In the genomic region with DNA sequence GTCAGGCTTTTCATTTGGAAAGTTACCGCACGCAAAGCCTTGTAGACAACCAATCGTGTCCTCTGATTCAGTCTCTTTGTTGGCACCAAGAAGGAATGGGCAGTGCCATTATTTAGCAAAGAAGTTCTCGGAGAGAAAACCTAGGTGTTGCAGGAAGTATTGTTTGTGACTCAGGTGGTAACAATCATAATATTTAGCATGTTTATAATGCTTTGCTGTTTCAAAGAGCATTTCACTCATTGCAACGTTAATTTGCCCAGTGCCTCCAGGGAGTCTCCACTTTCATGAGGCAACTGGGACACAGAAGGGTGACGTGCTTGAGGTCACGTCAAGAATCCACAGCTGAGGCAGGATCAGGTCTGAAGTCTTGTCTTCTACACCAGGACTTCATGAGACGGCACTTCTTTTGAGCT, we compare ENCODE assay signal across 25 cellular contexts. TPM values are rescaled to one million over a fixed set of nuclear protein-coding genes. Genes with fewer than 3 reads are reported as not detected.
DNase-seq lines count a peak whose midpoint lies in the region; ATAC-seq and TF ChIP-seq lines count a peak whose summit lies in the region.
"Had no signal": no experiment of that assay in that cellular context is flagged by ENCODE, and none has a peak within 500 bp of the region (broad histone marks: within the 10 kb centered on the region; RNA-seq: fewer than 3 reads in every experiment).

No MANE protein-coding gene starts in this region.

- no peak overlapping the region for H2AK5ac ChIP-seq in trophoblast cell (ENCODE audit: low read length)

- TF ChIP-seq CTCF in RWPE2 (IDR thresholded peaks at IDR 0.05; ENCODE audit: poor library complexity, severe bottlenecking): no peak
- TF ChIP-seq CTCF in esophagus muscularis mucosa (IDR thresholded peaks at IDR 0.05): no peak
- TF ChIP-seq CTCF in GM13976 (IDR thresholded peaks at IDR 0.05; ENCODE audit: borderline replicate concordance, control extremely low read depth, extremely low read depth, insufficient read depth, missing control alignments): no peak

- H3K4me1 ChIP-seq in RWPE2 (ENCODE audit: insufficient read depth, poor library complexity, severe bottlenecking): peaks cover 72% of the 10 kb centered on the region
- peaks cover 0 to 4% (median 2%) of the 10 kb centered on the region in 4 donors for H3K4me1 ChIP-seq in esophagus muscularis mucosa
- no peaks in the 10 kb centered on the region for H3K4me1 ChIP-seq in trophoblast cell (ENCODE audit: control insufficient read depth in 1 of 2, insufficient read depth in 2 of 2, low read length in 2 of 2)
- H3K4me1 ChIP-seq: adrenal gland, prostate gland, SJCRH30 had no signal

- H3K9me3 ChIP-seq in RWPE2 (ENCODE audit: severe bottlenecking) (no peaks in the 10 kb centered on the region), esophagus muscularis mucosa (no peaks in the 10 kb centered on the region), trophoblast cell (ENCODE audit: insufficient read depth, low read depth, low read length) (peaks cover 3% of the 10 kb centered on the region)
- H3K9me3 ChIP-seq: adrenal gland, left ventricle myocardium inferior, prostate gland, SJCRH30 had no signal

- H2AFZ ChIP-seq in trophoblast cell (ENCODE audit: insufficient read depth, low read length, poor library complexity): no peak overlapping the region
- H2AFZ ChIP-seq: GM23338 had no signal

- no peak overlapping the region for H3K4ac ChIP-seq in trophoblast cell (ENCODE audit: low read depth, low read length)

- in situ Hi-C loops in GM13976 (cut with MboI; ENCODE audit: low sequenced_read_pairs, unreplicated experiment): no loop called here

- no peak overlapping the region for H4K12ac ChIP-seq in trophoblast cell (ENCODE audit: low read depth, low read length)

- H3K4me2 ChIP-seq in trophoblast cell (ENCODE audit: low read length): no peak overlapping the region
- H3K4me2 ChIP-seq: GM23338 had no signal

- H3K18ac ChIP-seq in trophoblast cell (ENCODE audit: low read length): no peak overlapping the region

- no peaks in the 10 kb centered on the region for H3K79me2 ChIP-seq in trophoblast cell (ENCODE audit: control insufficient read depth, insufficient read depth, low read length, poor library complexity)

- H3K79me1 ChIP-seq in trophoblast cell (ENCODE audit: low read length): no peaks in the 10 kb centered on the region

- H4K91ac ChIP-seq in trophoblast cell (ENCODE audit: low read depth, low read length): no peak overlapping the region

- no peak overlapping the region for H3K4me3 ChIP-seq in RWPE2 (ENCODE audit: severe bottlenecking)
- no peak overlapping the region for H3K4me3 ChIP-seq in esophagus muscularis mucosa
- no peak overlapping the region for H3K4me3 ChIP-seq in trophoblast cell (ENCODE audit: low read depth, low read length)
- H3K4me3 ChIP-seq: adrenal gland, GM23338, left ventricle myocardium inferior, prostate gland, SJCRH30 had no signal

- H3K36me3 ChIP-seq in RWPE2 (ENCODE audit: low read depth) (peaks cover 25% of the 10 kb centered on the region), esophagus muscularis mucosa (peaks cover 8 to 67% (median 13%) of the 10 kb centered on the region in 4 donors), trophoblast cell (ENCODE audit: control insufficient read depth in 1 of 2, insufficient read depth in 2 of 2, low read length in 2 of 2) (peaks cover 0 to 2% of the 10 kb centered on the region in 2 experiments)
- H3K36me3 ChIP-seq: prostate gland, SJCRH30 had no signal

- no peak for TF ChIP-seq EP300 in esophagus muscularis mucosa (IDR thresholded peaks at IDR 0.05)

- no peak overlapping the region for H3K14ac ChIP-seq in trophoblast cell (ENCODE audit: low read length)

- H2BK120ac ChIP-seq in trophoblast cell (ENCODE audit: insufficient read depth, low read length, poor library complexity): no peak overlapping the region

- H3K27ac ChIP-seq in RWPE2 (ENCODE audit: poor library complexity, severe bottlenecking) (peak overlapping the region; percentile 99), esophagus muscularis mucosa (replicated peaks in 1 of 4) (no peak overlapping the region), trophoblast cell (ENCODE audit: low read depth, low read length) (no peak overlapping the region)
- H3K27ac ChIP-seq: adrenal gland, left ventricle myocardium inferior, prostate gland, SJCRH30 had no signal

- H3K27me3 ChIP-seq in RWPE2 (ENCODE audit: insufficient read depth, poor library complexity, severe bottlenecking): no peaks in the 10 kb centered on the region
- H3K27me3 ChIP-seq in esophagus muscularis mucosa: no peaks in the 10 kb centered on the region
- H3K27me3 ChIP-seq in trophoblast cell (ENCODE audit: insufficient read depth, low read length): no peaks in the 10 kb centered on the region
- H3K27me3 ChIP-seq: adrenal gland had no signal

- no peak overlapping the region for H4K8ac ChIP-seq in trophoblast cell (ENCODE audit: low read depth, low read length)

- ATAC-seq in RWPE2 (ENCODE audit: low read depth) (peak; percentile 77), GM18505 (IDR thresholded peaks at IDR 0.05; ENCODE audit: unreplicated experiment) (no peak)
- ATAC-seq: activated CD8-positive, alpha-beta memory T cell treated with anti-CD3 and anti-CD28 coated beads, Interleukin-2, amount 10 ng/mL, durations not matched to agents 7 days and 5 days; activated T-cell treated with anti-CD3 and anti-CD28 coated beads, Interleukin-2, amount 50 U/mL, for 4 hours; GM23338; naive thymus-derived CD8-positive, alpha-beta T cell; stimulated activated effector memory CD8-positive, alpha-beta T cell treated with anti-CD3 and anti-CD28 coated beads, Interleukin-12 subunit alpha, Interleukin-12 subunit beta, amount 100 ng/mL, for 72 hours had no signal

- WGBS in esophagus muscularis mucosa: 91% methylated on average over 8 of the region's 8 CpGs
- no CpG with 5 or more reads among the region's 8 CpGs for WGBS in trophoblast cell (ENCODE audit: extremely low coverage, insufficient coverage, insufficient read length)

- H3K9ac ChIP-seq in trophoblast cell (ENCODE audit: low read length): no peak overlapping the region

- DNase-seq in HPDE6-E6E7 (ENCODE audit: extremely low spot score) (peak; percentile 56), RWPE2 (ENCODE audit: low spot score) (no peak), esophagus muscularis mucosa (ENCODE audit: extremely low spot score) (peak; percentile 26), trophoblast cell (peak; percentile 86 to 93), GM03348 (ENCODE audit: low spot score) (no peak), GM13976 (ENCODE audit: low spot score) (no peak)
- DNase-seq: activated CD4-positive, alpha-beta T cell treated with anti-CD3 and anti-CD28 coated beads, Interleukin-2, amount 50 U/mL, for 1 hour; activated naive CD4-positive, alpha-beta T cell treated with Interleukin-2 at 50 U/mL for 16 hours; activated T-cell treated with anti-CD3 and anti-CD28 coated beads, Interleukin-2, amount 50 U/mL, for 4 hours; adrenal gland; CD4-positive, alpha-beta memory T cell; dermis blood vessel endothelial cell; left ventricle myocardium inferior; NCI-H1092; NCI-H1694; NCI-H446; NCI-H774; SJCRH30; stimulated activated CD4-positive, alpha-beta T cell treated with anti-CD3 and anti-CD28 coated beads, Interleukin-15, amount 100 ng/mL, for 24 hours had no signal

- no peak overlapping the region for H2BK12ac ChIP-seq in trophoblast cell (ENCODE audit: low read length)

- H3K23ac ChIP-seq in trophoblast cell (ENCODE audit: low read length): no peak overlapping the region

- intact Hi-C loops in esophagus muscularis mucosa (cut with DNase I): no loop called here

- TF ChIP-seq POLR2A in esophagus muscularis mucosa (IDR thresholded peaks at IDR 0.05; ENCODE audit: low read depth) (no peak), GM18505 (IDR thresholded peaks at IDR 0.05; ENCODE audit: borderline replicate concordance, extremely low read depth, insufficient read depth, insufficient read length) (no peak)

- H2BK5ac ChIP-seq in trophoblast cell (ENCODE audit: low read depth, low read length, poor library complexity): no peak overlapping the region

RNA-seq across cellular contexts. Expression of a gene that starts 31.4 kb away (rescaled TPM):
- 1 to 10 TPM; 2.2 to 5.6 (median 4.1) TPM for total RNA-seq in esophagus muscularis mucosa
- 6.1 and 6.6 TPM in 2 replicates for polyA plus RNA-seq in trophoblast cell (2013)
- total RNA-seq: SJCRH30 had no signal

RNA-seq across cellular contexts. Expression of a gene that starts 33.4 kb away (rescaled TPM):
- total RNA-seq in esophagus muscularis mucosa: 10 to 100 TPM; 18.3 to 31.1 (median 26.6) TPM
- polyA plus RNA-seq in trophoblast cell (2013): 17.7 and 18.4 TPM in 2 replicates
- total RNA-seq: SJCRH30 had no signal

Comparison
In these comparisons a context has a peak if more than half of its experiments do, and no peak if none do; other contexts are left out.
1. DNase-seq: peak in HPDE6-E6E7 (single experiment), esophagus muscularis mucosa (single experiment) and trophoblast cell (2 of 2); none in RWPE2 (single experiment), GM03348 (single experiment) and GM13976 (single experiment).